ENCODE assay signal across 13 cellular contexts in genomic region chr2:168660859-168661258, GRCh38.
DNase-seq lines count a peak whose midpoint lies in the region; ATAC-seq and TF ChIP-seq lines count a peak whose summit lies in the region.
"Had no signal": no experiment of that assay in that cellular context is flagged by ENCODE, and none has a peak within 500 bp of the region (broad histone marks: within the 10 kb centered on the region; RNA-seq: fewer than 3 reads in every experiment).

No MANE protein-coding gene starts in this region.

- peak; percentile 61 for DNase-seq in NCI-H2227 treated with DMSO at 0.1 percent for 48 hours (lab: John Stamatoyannopoulos, UW)
- peak; percentile 67 for DNase-seq in endodermal cell
- no peak for DNase-seq in mesothelial cell of epicardium (ENCODE audit: low spot score in 2 of 2, unreplicated experiment in 2 of 2)
- DNase-seq in activated naive CD4-positive, alpha-beta T cell treated with anti-CD3 and anti-CD28 coated beads, Interleukin-2, amount 50 U/mL, for 72 hours (ENCODE audit: low spot score in 2 of 2), result no peak
- DNase-seq in endothelial cell (ENCODE audit: low spot score), result no peak
- no peak for DNase-seq in NCI-H774 (lab: John Stamatoyannopoulos, UW)
- DNase-seq in foreskin keratinocyte, result no peak
- DNase-seq: activated effector memory CD4-positive, alpha-beta T cell treated with anti-CD3 and anti-CD28 coated beads, Interleukin-2, amount 50 U/mL, for 16 hours; NCI-H2081 treated with DMSO at 0.1 percent for 48 hours; T-helper 9 cell had no signal

- H3K4me3 Mint-ChIP-seq in endodermal cell (peak overlapping the region; percentile 13), mesothelial cell of epicardium (no peak overlapping the region), endothelial cell (ENCODE audit: unreplicated experiment) (no peak overlapping the region)
- H3K4me3 Mint-ChIP-seq: IgD-negative memory B cell had no signal

- H3K36me3 Mint-ChIP-seq in endodermal cell (ENCODE audit: low read depth) (peaks cover 12% of the 10 kb centered on the region), mesothelial cell of epicardium (peaks cover 16% of the 10 kb centered on the region), endothelial cell (ENCODE audit: low read depth, unreplicated experiment) (peaks cover 4% of the 10 kb centered on the region)
- H3K36me3 Mint-ChIP-seq in activated naive CD4-positive, alpha-beta T cell treated with anti-CD3 and anti-CD28 coated beads, Interleukin-2, amount 50 U/mL, for 72 hours, result no peaks in the 10 kb centered on the region

- 17 to 63% methylated on average over 2 to 4 of the region's 4 CpGs for WGBS in endodermal cell (ENCODE audit: insufficient coverage in 1 of 2, insufficient read length in 1 of 2), 2 experiments

- H3K27me3 Mint-ChIP-seq in endodermal cell (ENCODE audit: insufficient read depth) (no peaks in the 10 kb centered on the region), mesothelial cell of epicardium (ENCODE audit: low read depth) (no peaks in the 10 kb centered on the region), endothelial cell (ENCODE audit: unreplicated experiment) (no peaks in the 10 kb centered on the region)
- H3K27me3 Mint-ChIP-seq: IgD-negative memory B cell had no signal

- H3K9me3 ChIP-seq in HEK293 (ENCODE audit: control insufficient read depth, insufficient read depth, low read depth, low read length) (no peaks in the 10 kb centered on the region), endodermal cell (ENCODE audit: control insufficient read depth, low read length) (peaks cover 3% of the 10 kb centered on the region)
- H3K9me3 ChIP-seq: thoracic aorta had no signal

- no peak for TF ChIP-seq CTCF in HEK293 (tag by site-specific recombination; IDR thresholded peaks at IDR 0.05)
- no peak for TF ChIP-seq CTCF in endodermal cell (conservative IDR thresholded peaks at IDR 0.05)
- TF ChIP-seq CTCF in mesothelial cell of epicardium (IDR thresholded peaks at IDR 0.05; ENCODE audit: unreplicated experiment), result no peak
- no peak for TF ChIP-seq CTCF in endothelial cell (IDR thresholded peaks at IDR 0.05; ENCODE audit: unreplicated experiment)
- TF ChIP-seq CTCF in foreskin keratinocyte (conservative IDR thresholded peaks at IDR 0.05), result no peak

- no peak overlapping the region for H3K4me3 ChIP-seq in HEK293 (ENCODE audit: low read depth, low read length)
- H3K4me3 ChIP-seq in endodermal cell (ENCODE audit: low read length), result peak overlapping the region; percentile 64
- H3K4me3 ChIP-seq: thoracic aorta had no signal

- H3K9ac ChIP-seq in endodermal cell (ENCODE audit: extremely low read depth, low read length, poor library complexity, severe bottlenecking), result peak overlapping the region; percentile 50

- H3K27ac Mint-ChIP-seq in endodermal cell (peak overlapping the region; percentile 90), mesothelial cell of epicardium (peak overlapping the region; percentile 88), endothelial cell (ENCODE audit: unreplicated experiment) (no peak overlapping the region)
- H3K27ac Mint-ChIP-seq in activated naive CD4-positive, alpha-beta T cell treated with anti-CD3 and anti-CD28 coated beads, Interleukin-2, amount 50 U/mL, for 72 hours, result no peak overlapping the region
- H3K27ac Mint-ChIP-seq: IgD-negative memory B cell had no signal

- no peaks in the 10 kb centered on the region for H3K27me3 ChIP-seq in endodermal cell (ENCODE audit: control insufficient read depth, insufficient read depth, low read length, poor library complexity, severe bottlenecking)
- no peaks in the 10 kb centered on the region for H3K27me3 ChIP-seq in foreskin keratinocyte

- H3K27ac ChIP-seq in HEK293 (ENCODE audit: extremely low read depth, low read depth, low read length), result peak overlapping the region; percentile 42
- H3K27ac ChIP-seq in endodermal cell (ENCODE audit: low read depth, low read length), result peak overlapping the region; percentile 74
- no peak overlapping the region for H3K27ac ChIP-seq in foreskin keratinocyte
- H3K27ac ChIP-seq: thoracic aorta had no signal

- POLR2A ChIA-PET in HEK293 (lab: Yijun Ruan, JAX), result no interaction called here

- H3K4me1 ChIP-seq in HEK293 (ENCODE audit: control insufficient read depth, insufficient read depth, low read length) (peaks cover 20% of the 10 kb centered on the region), endodermal cell (ENCODE audit: control insufficient read depth, insufficient read depth, low read length) (peaks cover 8% of the 10 kb centered on the region), foreskin keratinocyte (peaks cover 4% of the 10 kb centered on the region)

- peaks cover 53% of the 10 kb centered on the region for H3K4me1 Mint-ChIP-seq in endodermal cell
- H3K4me1 Mint-ChIP-seq in mesothelial cell of epicardium, result peaks cover 48% of the 10 kb centered on the region
- H3K4me1 Mint-ChIP-seq in endothelial cell (ENCODE audit: unreplicated experiment), result peaks cover 15% of the 10 kb centered on the region

- ATAC-seq in activated naive CD4-positive, alpha-beta T cell treated with anti-CD3 and anti-CD28 coated beads, Interleukin-2, amount 50 U/mL, for 72 hours, result no peak
- no peak for ATAC-seq in foreskin keratinocyte

- CTCF ChIA-PET in HEK293 (lab: Yijun Ruan, JAX), result no interaction called here

- H3K36me3 ChIP-seq in HEK293 (ENCODE audit: control insufficient read depth in 2 of 2, insufficient read depth in 1 of 2, low read length in 2 of 2), result no peaks in the 10 kb centered on the region
- H3K36me3 ChIP-seq in endodermal cell (ENCODE audit: control insufficient read depth, insufficient read depth, low read length), result no peaks in the 10 kb centered on the region
- H3K36me3 ChIP-seq: thoracic aorta had no signal

- H3K9me3 Mint-ChIP-seq in endodermal cell (peaks cover 10% of the 10 kb centered on the region), mesothelial cell of epicardium (no peaks in the 10 kb centered on the region), endothelial cell (ENCODE audit: unreplicated experiment) (no peaks in the 10 kb centered on the region)
- H3K9me3 Mint-ChIP-seq in activated naive CD4-positive, alpha-beta T cell treated with anti-CD3 and anti-CD28 coated beads, Interleukin-2, amount 50 U/mL, for 72 hours, result no peaks in the 10 kb centered on the region
- H3K9me3 Mint-ChIP-seq: IgD-negative memory B cell had no signal

TF ChIP-seq in HEK293, 187 proteins besides CTCF, POLR2A, EP300 and RAD21:
- 0 out of 2 replicates have a peak, but pooled peaks have one; percentile 7 for TF ChIP-seq ZEB2 (tag by site-specific recombination; IDR thresholded peaks at IDR 0.05)
- TF ChIP-seq ZNF423 (tag by site-specific recombination; IDR thresholded peaks at IDR 0.05), result peak; percentile 48; the same call in 1 of the 2 replicates
- peak; percentile 26; the same call in 1 of the 2 replicates for TF ChIP-seq INSM2 (tag by site-specific recombination; IDR thresholded peaks at IDR 0.05)
- TF ChIP-seq ZNF585B (tag by site-specific recombination; IDR thresholded peaks at IDR 0.05), result no peak
- peak; percentile 64; the same call in 1 of the 2 replicates for TF ChIP-seq ZBTB44 (tag by site-specific recombination; IDR thresholded peaks at IDR 0.05)
- peak; percentile 53; the same call in 1 of the 2 replicates for TF ChIP-seq MZF1 (tag by site-specific recombination; IDR thresholded peaks at IDR 0.05; ENCODE audit: borderline replicate concordance)
- no peak for TF ChIP-seq WT1 (tag by site-specific recombination; IDR thresholded peaks at IDR 0.05)
- TF ChIP-seq OVOL3 (tag by site-specific recombination; IDR thresholded peaks at IDR 0.05), result 0 out of 2 replicates have a peak, but pooled peaks have one; percentile 39
- peak; percentile 13; the same call in 1 of the 2 replicates for TF ChIP-seq ZNF341 (tag by site-specific recombination; IDR thresholded peaks at IDR 0.05; ENCODE audit: low read depth)

Comparison
In these comparisons a context has a peak if more than half of its experiments do, and no peak if none do; other contexts are left out.
1. DNase-seq: peak in NCI-H2227 treated with DMSO at 0.1 percent for 48 hours (single experiment) and endodermal cell (single experiment); none in mesothelial cell of epicardium (0 of 2), activated naive CD4-positive, alpha-beta T cell treated with anti-CD3 and anti-CD28 coated beads, Interleukin-2, amount 50 U/mL, for 72 hours (0 of 2), endothelial cell (single experiment), NCI-H774 (single experiment) and foreskin keratinocyte (0 of 2).
2. H3K27ac Mint-ChIP-seq: peak in endodermal cell (single experiment) and mesothelial cell of epicardium (single experiment); none in activated naive CD4-positive, alpha-beta T cell treated with anti-CD3 and anti-CD28 coated beads, Interleukin-2, amount 50 U/mL, for 72 hours (0 of 2) and endothelial cell (single experiment).